ENCODE assay signal across 15 cellular contexts in the genomic region with DNA sequence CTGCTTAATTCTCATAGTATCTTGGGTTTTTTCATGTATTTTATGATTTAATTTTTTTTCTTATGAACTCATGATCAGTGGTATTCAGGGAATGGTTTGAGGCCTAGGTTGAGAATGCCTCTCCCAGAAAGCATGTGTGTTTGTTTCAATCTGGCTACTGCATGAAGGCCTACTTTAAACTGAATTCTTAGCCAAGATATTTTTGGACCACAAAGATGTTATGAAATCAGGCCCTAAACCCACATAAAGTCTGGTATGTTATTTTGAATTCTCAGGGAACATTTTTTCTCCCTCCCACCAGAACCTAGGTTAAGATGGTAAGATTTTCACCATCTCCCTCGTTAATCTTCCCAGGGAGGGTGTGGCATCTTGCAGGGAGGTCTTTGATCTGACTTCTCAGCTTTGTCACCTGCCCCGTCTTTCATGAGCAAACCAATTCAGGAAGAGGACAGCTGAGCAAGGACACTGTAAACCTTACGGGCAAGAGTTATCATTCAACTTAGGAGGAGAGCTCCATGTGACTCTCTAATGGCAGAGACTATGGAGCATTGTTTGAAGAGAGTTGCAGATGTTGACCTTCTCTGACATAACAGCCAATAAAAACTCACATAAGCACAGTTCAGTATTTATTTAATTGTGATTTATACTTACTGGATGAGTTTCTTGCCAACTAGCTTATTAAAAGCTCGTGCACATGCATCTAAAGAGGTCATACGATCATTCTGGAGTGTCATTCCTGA. TPM values are rescaled to one million over a fixed set of nuclear protein-coding genes. Genes with fewer than 3 reads are reported as not detected.
DNase-seq lines count a peak whose midpoint lies in the region; ATAC-seq, FAIRE-seq and TF ChIP-seq lines count a peak whose summit lies in the region.
"Had no signal": no experiment of that assay in that cellular context is flagged by ENCODE, and none has a peak within 500 bp of the region (broad histone marks: within the 10 kb centered on the region; RNA-seq: fewer than 3 reads in every experiment).

No MANE protein-coding gene starts in this region.

- FAIRE-seq in RCC 7860 (lab: Jason Lieb, UNC) = no peak

- no peak overlapping the region for H3K27ac ChIP-seq in CD8-positive, alpha-beta memory T cell (ENCODE audit: low read depth, low read length)
- H3K27ac ChIP-seq in substantia nigra (ENCODE audit: low read depth, low read length, poor library complexity, severe bottlenecking) = no peak overlapping the region
- H3K27ac ChIP-seq: vagina had no signal

- TF ChIP-seq CTCF in activated CD8-positive, alpha-beta T cell treated with anti-CD3 and anti-CD28 coated beads for 36 hours (IDR thresholded peaks at IDR 0.05) = no peak
- no peak for TF ChIP-seq CTCF in fibroblast of mammary gland (conservative IDR thresholded peaks at IDR 0.05; ENCODE audit: control insufficient read depth, insufficient read depth, low read depth, low read length)

- no peak for ATAC-seq in activated CD8-positive, alpha-beta T cell treated with anti-CD3 and anti-CD28 coated beads for 36 hours
- no peak for ATAC-seq in HG03378 (IDR thresholded peaks at IDR 0.05; ENCODE audit: unreplicated experiment)

- peak overlapping the region; percentile 9 for H3K4me3 ChIP-seq in CD8-positive, alpha-beta memory T cell (ENCODE audit: low read length)
- H3K4me3 ChIP-seq in fibroblast of mammary gland (ENCODE audit: control insufficient read depth, low read depth, low read length) = no peak overlapping the region
- H3K4me3 ChIP-seq: vagina had no signal

- intact Hi-C loops in activated CD8-positive, alpha-beta T cell treated with anti-CD3 and anti-CD28 coated beads for 36 hours (cut with micrococcal nuclease) = no loop called here

- H3K27me3 ChIP-seq in CD8-positive, alpha-beta memory T cell (ENCODE audit: insufficient read depth, low read length, poor library complexity, severe bottlenecking) = no peaks in the 10 kb centered on the region
- H3K27me3 ChIP-seq: vagina had no signal

- H3K4me3 Mint-ChIP-seq in CD8-positive, alpha-beta memory T cell = peak overlapping the region in 6 of 7 donors; percentile 8 to 64 (median 42)
- H3K4me3 Mint-ChIP-seq in activated CD8-positive, alpha-beta T cell treated with anti-CD3 and anti-CD28 coated beads for 36 hours = no peak overlapping the region
- H3K4me3 Mint-ChIP-seq: HFFc6 had no signal

- POLR2A ChIA-PET in CD8-positive, alpha-beta memory T cell (lab: Charles Lee) = interaction anchor here (0.9 kb wide), 2 partner anchors 10 to 21 kb away, joined by 4 read pairs; a partner anchor contains a TSS
- POLR2A ChIA-PET in activated CD8-positive, alpha-beta T cell treated with anti-CD3 and anti-CD28 coated beads for 36 hours (lab: Charles Lee) = interaction anchor here (0.6 to 1.0 kb wide), 3 partner anchors 8 to 20 kb away, joined by 3 to 4 read pairs (median 3); no protein-coding TSS in a partner anchor

- peaks cover 77% of the 10 kb centered on the region for H3K4me1 ChIP-seq in CD8-positive, alpha-beta memory T cell (ENCODE audit: insufficient read depth, low read length)

- peaks cover 0 to 3% (median 0%) of the 10 kb centered on the region in 5 donors for H3K9me3 Mint-ChIP-seq in CD8-positive, alpha-beta memory T cell
- peaks cover 3% of the 10 kb centered on the region for H3K9me3 Mint-ChIP-seq in activated CD8-positive, alpha-beta T cell treated with anti-CD3 and anti-CD28 coated beads for 36 hours

- H3K27me3 Mint-ChIP-seq in CD8-positive, alpha-beta memory T cell = no peaks in the 10 kb centered on the region
- H3K27me3 Mint-ChIP-seq in activated CD8-positive, alpha-beta T cell treated with anti-CD3 and anti-CD28 coated beads for 36 hours = no peaks in the 10 kb centered on the region

- peak; percentile 54 for DNase-seq in AG08395 (ENCODE audit: low spot score)
- DNase-seq in CD8-positive, alpha-beta memory T cell = no peak
- no peak for DNase-seq in activated CD8-positive, alpha-beta T cell treated with anti-CD3 and anti-CD28 coated beads for 36 hours
- peak; percentile 7 for DNase-seq in fibroblast of mammary gland (ENCODE audit: low read depth)
- no peak for DNase-seq in substantia nigra (lab: John Stamatoyannopoulos, UW)
- no peak for DNase-seq in HuH-7 (ENCODE audit: low spot score)
- no peak for DNase-seq in RCC 7860 (ENCODE audit: low spot score)
- DNase-seq: COR-L47, cortex of kidney, HFFc6, NCI-H2081 treated with DMSO at 0.1 percent for 48 hours, OCI-M1, T1000 had no signal

- H3K36me3 Mint-ChIP-seq in CD8-positive, alpha-beta memory T cell = peaks cover 0 to 6% (median 2%) of the 10 kb centered on the region in 3 donors
- peaks cover 10% of the 10 kb centered on the region for H3K36me3 Mint-ChIP-seq in activated CD8-positive, alpha-beta T cell treated with anti-CD3 and anti-CD28 coated beads for 36 hours (ENCODE audit: low read depth)

- H3K36me3 ChIP-seq in CD8-positive, alpha-beta memory T cell (ENCODE audit: insufficient read depth, low read length) = no peaks in the 10 kb centered on the region
- H3K36me3 ChIP-seq: vagina had no signal

- CTCF ChIA-PET in CD8-positive, alpha-beta memory T cell (lab: Charles Lee) = interaction anchor here (1.0 to 5.2 kb wide), 3 partner anchors 21 to 35 kb away, joined by 4 to 36 read pairs (median 7); a partner anchor contains a TSS
- CTCF ChIA-PET in activated CD8-positive, alpha-beta T cell treated with anti-CD3 and anti-CD28 coated beads for 36 hours (lab: Charles Lee) = interaction anchor here (0.6 to 2.9 kb wide), 4 partner anchors 11 to 69 kb away, joined by 3 to 14 read pairs (median 4); a partner anchor contains a TSS

- H3K4me1 Mint-ChIP-seq in CD8-positive, alpha-beta memory T cell = peaks cover 85 to 95% (median 89%) of the 10 kb centered on the region in 3 donors
- peaks cover 90% of the 10 kb centered on the region for H3K4me1 Mint-ChIP-seq in activated CD8-positive, alpha-beta T cell treated with anti-CD3 and anti-CD28 coated beads for 36 hours (ENCODE audit: low read depth)

- peak overlapping the region; percentile 87 to 97 (median 90) for H3K27ac Mint-ChIP-seq in CD8-positive, alpha-beta memory T cell
- H3K27ac Mint-ChIP-seq in activated CD8-positive, alpha-beta T cell treated with anti-CD3 and anti-CD28 coated beads for 36 hours = peak overlapping the region; percentile 96
- H3K27ac Mint-ChIP-seq: HFFc6 had no signal

- no peaks in the 10 kb centered on the region for H3K9me3 ChIP-seq in CD8-positive, alpha-beta memory T cell (ENCODE audit: low read length)
- H3K9me3 ChIP-seq: vagina had no signal

RNA-seq across cellular contexts. Expression of a gene that starts 21.3 kb away (rescaled TPM):
- total RNA-seq in CD8-positive, alpha-beta memory T cell = 1 to 10 TPM in 1 of 2 experiments, under 1 TPM in 1; 0.90 to 1.6 TPM
- polyA plus RNA-seq in CD8-positive, alpha-beta memory T cell = 5.5 TPM
- 1 to 10 TPM; 2.4 to 3.4 TPM for total RNA-seq in activated CD8-positive, alpha-beta T cell treated with anti-CD3 and anti-CD28 coated beads for 36 hours

Comparison
In these comparisons a context has a peak if more than half of its experiments do, and no peak if none do; other contexts are left out.
1. DNase-seq: peak in AG08395 (single experiment) and fibroblast of mammary gland (single experiment); none in CD8-positive, alpha-beta memory T cell (0 of 5), activated CD8-positive, alpha-beta T cell treated with anti-CD3 and anti-CD28 coated beads for 36 hours (single experiment), substantia nigra (0 of 49), HuH-7 (single experiment) and RCC 7860 (single experiment).